7 cellular contexts compared by ENCODE assay signal in the genomic region with DNA sequence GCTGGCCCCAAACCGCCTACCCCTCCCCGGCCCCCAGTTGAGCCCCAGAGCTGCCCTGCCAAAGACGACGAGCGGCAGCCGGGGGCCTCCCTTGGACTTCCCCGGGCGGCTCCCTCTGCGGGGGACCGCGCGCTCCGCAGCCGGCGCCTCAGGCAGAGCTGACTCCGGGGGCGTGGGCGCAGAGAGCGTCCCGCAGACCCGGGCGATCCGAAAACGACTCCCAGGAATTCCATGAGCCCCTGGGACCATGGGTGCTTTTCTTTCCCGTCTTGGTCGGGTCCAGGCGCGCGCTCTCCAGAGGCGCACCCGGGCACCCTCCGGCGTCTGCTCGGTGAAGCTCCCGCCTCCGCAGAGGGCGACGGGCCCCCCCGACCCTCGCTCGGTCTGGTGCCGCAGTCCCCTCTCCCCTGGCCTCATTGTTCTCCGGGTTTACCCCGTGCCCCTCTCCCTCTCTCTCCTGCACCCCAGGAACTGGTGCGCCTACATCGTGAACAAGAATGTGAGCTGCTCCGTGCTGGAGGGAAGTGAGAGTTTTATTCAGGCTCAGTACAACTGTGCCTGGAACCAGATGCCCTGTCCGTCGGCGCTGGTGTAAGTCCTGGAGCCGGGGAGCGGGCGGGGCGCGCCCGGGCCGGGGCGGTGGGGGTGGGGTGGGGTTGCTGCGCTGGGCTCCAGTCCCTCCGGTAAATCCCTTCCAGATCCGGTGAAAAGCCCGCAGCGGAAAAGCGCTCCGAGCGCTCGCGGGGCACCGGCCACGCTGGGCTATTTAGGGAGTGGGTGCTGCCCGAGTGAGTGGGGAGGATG. TPM values are rescaled to one million over a fixed set of nuclear protein-coding genes. Genes with fewer than 3 reads are reported as not detected.
DNase-seq lines count a peak whose midpoint lies in the region; ATAC-seq, FAIRE-seq and TF ChIP-seq lines count a peak whose summit lies in the region.

No MANE protein-coding gene starts in this region.

- no peak for TF ChIP-seq RAD21 in HepG2 (CRISPR knock-in tag; IDR thresholded peaks at IDR 0.05)

- no peak overlapping the region for H3K9ac ChIP-seq in HepG2 (ENCODE audit: insufficient read depth, low read depth, low read length)

- peaks cover 35% of the 10 kb centered on the region for H3K27me3 ChIP-seq in MG63
- peaks cover 0 to 26% of the 10 kb centered on the region in 2 donors for H3K27me3 ChIP-seq in breast epithelium
- peaks cover 2 to 66% of the 10 kb centered on the region in 2 experiments; a peak in 4 of 5 replicates for H3K27me3 ChIP-seq in HepG2 (ENCODE audit: control insufficient read depth in 1 of 2, insufficient read depth in 2 of 2, low read length in 2 of 2)

- H3K9me3 ChIP-seq in MG63 (no peaks in the 10 kb centered on the region), breast epithelium (no peaks in the 10 kb centered on the region), HepG2 (ENCODE audit: low read length) (no peaks in the 10 kb centered on the region)

- no peaks in the 10 kb centered on the region for H4K20me1 ChIP-seq in HepG2 (ENCODE audit: insufficient read depth, low read length)

- DNase-seq in MG63 (peak; percentile 6), breast epithelium (ENCODE audit: low spot score in 2 of 2) (no peak), HepG2 (ENCODE audit: low spot score) (no peak), NCI-H1694 treated with DMSO at 0.1 percent for 48 hours (lab: John Stamatoyannopoulos, UW) (no peak)
- DNase-seq in stimulated activated naive CD8-positive, alpha-beta T cell treated with anti-CD3 and anti-CD28 coated beads, Interleukin-15, Interleukin-2, amounts not matched to agents 100 U/mL and 50 U/mL, for 24 hours, result peak; percentile 57
- no peak for DNase-seq in NK-92 treated with Interleukin-12 subunit alpha and Interleukin-12 subunit beta, amount 100 ng/mL, for 24 hours (lab: John Stamatoyannopoulos, UW)

- ATAC-seq in GM19463 (IDR thresholded peaks at IDR 0.05; ENCODE audit: unreplicated experiment), result peak; percentile 42
- ATAC-seq in HepG2, result peak; percentile 64
- ATAC-seq in stimulated activated naive CD8-positive, alpha-beta T cell treated with anti-CD3 and anti-CD28 coated beads, Interleukin-15, Interleukin-2, amounts not matched to agents 100 U/mL and 50 U/mL, for 24 hours, result peak; percentile 66

- POLR2A ChIA-PET in HepG2 (lab: Yijun Ruan, JAX), result no interaction called here

- H3K4me2 ChIP-seq in HepG2 (ENCODE audit: low read depth, low read length), result peak overlapping the region; percentile 59; the same call in 1 of the 2 replicates

- in situ Hi-C loops in HepG2 (cut with HindIII; ENCODE audit: extremely low pct_ligation_motif_present, low pct_unique_long_range_greater_than_20kb), result no loop called here

- no peak overlapping the region for H2AFZ ChIP-seq in HepG2 (ENCODE audit: low read length)

- TF ChIP-seq EP300 in HepG2 (IDR thresholded peaks at IDR 0.05; ENCODE audit: low read depth in 2 of 2, low read length in 2 of 2) (no peak), HepG2 (CRISPR knock-in tag; IDR thresholded peaks at IDR 0.05; ENCODE audit: borderline replicate concordance) (no peak)

- TF ChIP-seq POLR2A in breast epithelium (IDR thresholded peaks at IDR 0.05) (no peak), HepG2 (IDR thresholded peaks at IDR 0.05; ENCODE audit: insufficient read depth in 1 of 2, low read depth in 2 of 2, low read length in 2 of 2) (no peak)

- BruUV-seq in HepG2 (replicated peaks; lab: Mats Ljungman, UMichigan), result no TSS peak

- peaks cover 0 to 13% of the 10 kb centered on the region in 2 donors for H3K4me1 ChIP-seq in breast epithelium
- H3K4me1 ChIP-seq in HepG2 (ENCODE audit: insufficient read depth, low read length), result peaks cover 6% of the 10 kb centered on the region; the same call in 1 of the 2 replicates

- peak overlapping the region; percentile 79 to 93 for H3K27ac ChIP-seq in breast epithelium
- no peak overlapping the region for H3K27ac ChIP-seq in HepG2 (ENCODE audit: extremely low read length, insufficient read depth, low read length)

- TF ChIP-seq CTCF in breast epithelium (IDR thresholded peaks at IDR 0.05) (no peak), HepG2 (CRISPR knock-in tag; IDR thresholded peaks at IDR 0.05) (no peak)

- no peaks in the 10 kb centered on the region for H3K36me3 ChIP-seq in MG63
- H3K36me3 ChIP-seq in breast epithelium, result no peaks in the 10 kb centered on the region
- no peaks in the 10 kb centered on the region for H3K36me3 ChIP-seq in HepG2 (replicated peaks in 1 of 2; ENCODE audit: control insufficient read depth in 1 of 2, insufficient read depth in 2 of 2, low read length in 2 of 2)

- no peak for FAIRE-seq in HepG2 (lab: Jason Lieb, UNC)

- no peaks in the 10 kb centered on the region for H3K79me2 ChIP-seq in HepG2 (ENCODE audit: insufficient read depth, low read length)

- intact Hi-C loops in breast epithelium (cut with DNase I; ENCODE audit: low total_unique reads) (no loop called here), HepG2 (cut with micrococcal nuclease; ENCODE audit: unreplicated experiment) (no loop called here)

- H3K4me3 ChIP-seq in MG63 (peak overlapping the region; percentile 32), breast epithelium (peak overlapping the region; percentile 58 to 78 (median 62)), HepG2 (replicated peaks in 1 of 3; ENCODE audit: insufficient read depth in 1 of 3, low read depth in 2 of 3, low read length in 3 of 3) (peak overlapping the region in 2 of 3 experiments; percentile 25 to 50; a peak in 2 of 6 replicates)

- CTCF ChIA-PET in HepG2 (lab: Yijun Ruan, JAX; ENCODE audit: low intra/inter-chr PET ratio, low total read pairs), result no interaction called here

- WGBS in HepG2 (ENCODE audit: low lambda C conversion rate), result 8% methylated on average over 10 of the region's 71 CpGs

TF ChIP-seq in HepG2, 621 proteins besides CTCF, POLR2A, EP300 and RAD21 (continues in another document):
- TF ChIP-seq BRD4 (CRISPR knock-in tag; IDR thresholded peaks at IDR 0.05) (no peak), TERF1 (CRISPR knock-in tag; IDR thresholded peaks at IDR 0.05) (no peak)
- TF ChIP-seq, protein P1, sequence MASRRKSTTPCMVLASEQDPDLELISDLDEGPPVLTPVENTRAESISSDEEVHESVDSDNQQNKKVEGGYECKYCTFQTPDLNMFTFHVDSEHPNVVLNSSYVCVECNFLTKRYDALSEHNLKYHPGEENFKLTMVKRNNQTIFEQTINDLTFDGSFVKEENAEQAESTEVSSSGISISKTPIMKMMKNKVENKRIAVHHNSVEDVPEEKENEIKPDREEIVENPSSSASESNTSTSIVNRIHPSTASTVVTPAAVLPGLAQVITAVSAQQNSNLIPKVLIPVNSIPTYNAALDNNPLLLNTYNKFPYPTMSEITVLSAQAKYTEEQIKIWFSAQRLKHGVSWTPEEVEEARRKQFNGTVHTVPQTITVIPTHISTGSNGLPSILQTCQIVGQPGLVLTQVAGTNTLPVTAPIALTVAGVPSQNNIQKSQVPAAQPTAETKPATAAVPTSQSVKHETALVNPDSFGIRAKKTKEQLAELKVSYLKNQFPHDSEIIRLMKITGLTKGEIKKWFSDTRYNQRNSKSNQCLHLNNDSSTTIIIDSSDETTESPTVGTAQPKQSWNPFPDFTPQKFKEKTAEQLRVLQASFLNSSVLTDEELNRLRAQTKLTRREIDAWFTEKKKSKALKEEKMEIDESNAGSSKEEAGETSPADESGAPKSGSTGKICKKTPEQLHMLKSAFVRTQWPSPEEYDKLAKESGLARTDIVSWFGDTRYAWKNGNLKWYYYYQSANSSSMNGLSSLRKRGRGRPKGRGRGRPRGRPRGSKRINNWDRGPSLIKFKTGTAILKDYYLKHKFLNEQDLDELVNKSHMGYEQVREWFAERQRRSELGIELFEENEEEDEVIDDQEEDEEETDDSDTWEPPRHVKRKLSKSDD (CRISPR knock-in tag; IDR thresholded peaks at IDR 0.05; ENCODE audit: low read depth), result no peak

RNA-seq across cellular contexts. Expression of gene EMILIN2, which starts 0.7 kb away (rescaled TPM):
- 12.1 and 24.7 TPM in 2 replicates for total RNA-seq in MG63 (2014; rRNA removed; shearing (Covaris generic); ENCODE audit: low replicate concordance)
- total RNA-seq in breast epithelium (10 to 100 TPM; 23.9 to 45.1 (median 32.4) TPM), HepG2 (2016; rRNA removed; fragmentation: Illumina TruSeq; extraction: Trizol) (6.9 and 8.2 TPM in 2 replicates)
- 2.9 and 3.0 TPM in 2 replicates for total RNA-seq in HepG2 (2016; cell fraction: cytosol; rRNA removed; fragmentation: Illumina TruSeq; extraction: Trizol; ENCODE audit: low read depth)
- 6.1 and 8.5 TPM in 2 replicates for total RNA-seq in HepG2 (2016; cell fraction: insoluble cytoplasmic fraction; rRNA removed; fragmentation: Illumina TruSeq; extraction: Trizol)
- 7.4 and 9.6 TPM in 2 replicates for total RNA-seq in HepG2 (2016; cell fraction: membrane; rRNA removed; fragmentation: Illumina TruSeq; extraction: Trizol)
- 9.9 and 10.2 TPM in 2 replicates for total RNA-seq in HepG2 (2016; cell fraction: nucleus; rRNA removed; fragmentation: Illumina TruSeq; extraction: Trizol)
- polyA plus RNA-seq in HepG2 (2011; rRNA removed), result 7.6 and 9.7 TPM in 2 replicates
- 6.3 and 8.4 TPM in 2 replicates for polyA plus RNA-seq in HepG2 (2011; cell fraction: cytosol; rRNA removed)
- 22.2 and 25.5 TPM in 2 replicates for polyA plus RNA-seq in HepG2 (2011; cell fraction: nucleus; rRNA removed)
- polyA plus RNA-seq in HepG2 (2012), result 5.1 and 5.3 TPM in 2 replicates
- polyA plus RNA-seq in HepG2 (2016; cell fraction: cytosol; fragmentation: Illumina TruSeq; extraction: Trizol; ENCODE audit: low read depth), result 3.0 and 3.1 TPM in 2 replicates
- 7.1 and 7.9 TPM in 2 replicates for polyA plus RNA-seq in HepG2 (2016; cell fraction: insoluble cytoplasmic fraction; fragmentation: Illumina TruSeq; extraction: Trizol; ENCODE audit: low read depth)
- polyA plus RNA-seq in HepG2 (2016; cell fraction: membrane; fragmentation: Illumina TruSeq; extraction: Trizol; ENCODE audit: low read depth), result 6.1 and 7.9 TPM in 2 replicates
- polyA plus RNA-seq in HepG2 (2016; cell fraction: nucleus; fragmentation: Illumina TruSeq; extraction: Trizol; ENCODE audit: insufficient read depth, low read depth), result 22.3 and 22.8 TPM in 2 replicates
- polyA minus RNA-seq in HepG2 (2011; rRNA and poly(A)+ RNA removed; ENCODE audit: low replicate concordance), result 3.9 TPM in 1 of 2 replicates, not detected in the other
- polyA minus RNA-seq in HepG2 (2011; cell fraction: cytosol; rRNA and poly(A)+ RNA removed), result 3.7 and 4.2 TPM in 2 replicates
- 10.1 and 12.4 TPM in 2 replicates for polyA minus RNA-seq in HepG2 (2011; cell fraction: nucleus; rRNA and poly(A)+ RNA removed)

Comparison
In these comparisons a context has a peak if more than half of its experiments do, and no peak if none do; other contexts are left out.
1. DNase-seq: peak in MG63 (single experiment) and stimulated activated naive CD8-positive, alpha-beta T cell treated with anti-CD3 and anti-CD28 coated beads, Interleukin-15, Interleukin-2, amounts not matched to agents 100 U/mL and 50 U/mL, for 24 hours (single experiment); none in breast epithelium (0 of 2), HepG2 (single experiment), NK-92 treated with Interleukin-12 subunit alpha and Interleukin-12 subunit beta, amount 100 ng/mL, for 24 hours (single experiment) and NCI-H1694 treated with DMSO at 0.1 percent for 48 hours (single experiment).
2. Peak in every context shown above with its lines, with median percentiles within 50 percentile points of each other: ATAC-seq and H3K4me3 ChIP-seq.